2 cellular contexts compared by ENCODE assay signal in the genomic region with DNA sequence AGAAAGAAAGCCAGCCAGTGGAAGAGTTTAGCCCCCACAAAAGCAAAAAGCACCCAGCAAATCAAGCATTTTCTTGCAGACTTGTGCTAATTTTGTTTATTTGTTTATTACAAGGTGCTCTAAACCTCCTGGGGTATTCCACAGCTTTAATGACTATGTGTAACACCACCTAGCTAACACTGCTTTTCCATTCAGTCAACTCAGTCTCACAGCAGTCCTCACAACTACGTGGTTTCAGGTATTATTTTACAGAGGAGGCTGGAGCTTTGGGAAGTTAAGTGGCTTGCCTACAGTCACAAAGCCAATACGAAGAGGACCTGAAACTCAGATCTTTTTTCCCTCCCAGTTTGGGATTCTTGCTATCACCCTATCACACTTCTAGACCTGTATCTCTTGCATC.
TF ChIP-seq lines count a peak whose summit lies in the region.

No MANE protein-coding gene starts in this region.

TF ChIP-seq in GM23338, 12 proteins besides CTCF, POLR2A, EP300 and RAD21:
- no peak for TF ChIP-seq EZH2phosphoT487 (IDR thresholded peaks at IDR 0.05; ENCODE audit: unreplicated experiment)
- no peak for TF ChIP-seq EZH2 (IDR thresholded peaks at IDR 0.05; ENCODE audit: low read depth, unreplicated experiment)
- TF ChIP-seq, protein P1, sequence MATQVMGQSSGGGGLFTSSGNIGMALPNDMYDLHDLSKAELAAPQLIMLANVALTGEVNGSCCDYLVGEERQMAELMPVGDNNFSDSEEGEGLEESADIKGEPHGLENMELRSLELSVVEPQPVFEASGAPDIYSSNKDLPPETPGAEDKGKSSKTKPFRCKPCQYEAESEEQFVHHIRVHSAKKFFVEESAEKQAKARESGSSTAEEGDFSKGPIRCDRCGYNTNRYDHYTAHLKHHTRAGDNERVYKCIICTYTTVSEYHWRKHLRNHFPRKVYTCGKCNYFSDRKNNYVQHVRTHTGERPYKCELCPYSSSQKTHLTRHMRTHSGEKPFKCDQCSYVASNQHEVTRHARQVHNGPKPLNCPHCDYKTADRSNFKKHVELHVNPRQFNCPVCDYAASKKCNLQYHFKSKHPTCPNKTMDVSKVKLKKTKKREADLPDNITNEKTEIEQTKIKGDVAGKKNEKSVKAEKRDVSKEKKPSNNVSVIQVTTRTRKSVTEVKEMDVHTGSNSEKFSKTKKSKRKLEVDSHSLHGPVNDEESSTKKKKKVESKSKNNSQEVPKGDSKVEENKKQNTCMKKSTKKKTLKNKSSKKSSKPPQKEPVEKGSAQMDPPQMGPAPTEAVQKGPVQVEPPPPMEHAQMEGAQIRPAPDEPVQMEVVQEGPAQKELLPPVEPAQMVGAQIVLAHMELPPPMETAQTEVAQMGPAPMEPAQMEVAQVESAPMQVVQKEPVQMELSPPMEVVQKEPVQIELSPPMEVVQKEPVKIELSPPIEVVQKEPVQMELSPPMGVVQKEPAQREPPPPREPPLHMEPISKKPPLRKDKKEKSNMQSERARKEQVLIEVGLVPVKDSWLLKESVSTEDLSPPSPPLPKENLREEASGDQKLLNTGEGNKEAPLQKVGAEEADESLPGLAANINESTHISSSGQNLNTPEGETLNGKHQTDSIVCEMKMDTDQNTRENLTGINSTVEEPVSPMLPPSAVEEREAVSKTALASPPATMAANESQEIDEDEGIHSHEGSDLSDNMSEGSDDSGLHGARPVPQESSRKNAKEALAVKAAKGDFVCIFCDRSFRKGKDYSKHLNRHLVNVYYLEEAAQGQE (IDR thresholded peaks at IDR 0.05; ENCODE audit: unreplicated experiment), result no peak
TF ChIP-seq in GM23338: peak in this region for 0.

TF ChIP-seq in H1, 55 proteins besides CTCF, POLR2A, EP300 and RAD21:
- TF ChIP-seq JUN (IDR thresholded peaks at IDR 0.05; ENCODE audit: low read depth, low read length), result no peak
- TF ChIP-seq GABPA (IDR thresholded peaks at IDR 0.05; ENCODE audit: borderline replicate concordance, insufficient read depth, low read length), result no peak
- no peak for TF ChIP-seq SUZ12 (IDR thresholded peaks at IDR 0.05; ENCODE audit: low read length)
- peak; percentile 21 for TF ChIP-seq EZH2 (IDR thresholded peaks at IDR 0.05; ENCODE audit: low read depth, low read length, severe bottlenecking)
TF ChIP-seq in H1: peak in this region for 1.
